Comparison of ENCODE assay signal across 8 cellular contexts in the genomic region with DNA sequence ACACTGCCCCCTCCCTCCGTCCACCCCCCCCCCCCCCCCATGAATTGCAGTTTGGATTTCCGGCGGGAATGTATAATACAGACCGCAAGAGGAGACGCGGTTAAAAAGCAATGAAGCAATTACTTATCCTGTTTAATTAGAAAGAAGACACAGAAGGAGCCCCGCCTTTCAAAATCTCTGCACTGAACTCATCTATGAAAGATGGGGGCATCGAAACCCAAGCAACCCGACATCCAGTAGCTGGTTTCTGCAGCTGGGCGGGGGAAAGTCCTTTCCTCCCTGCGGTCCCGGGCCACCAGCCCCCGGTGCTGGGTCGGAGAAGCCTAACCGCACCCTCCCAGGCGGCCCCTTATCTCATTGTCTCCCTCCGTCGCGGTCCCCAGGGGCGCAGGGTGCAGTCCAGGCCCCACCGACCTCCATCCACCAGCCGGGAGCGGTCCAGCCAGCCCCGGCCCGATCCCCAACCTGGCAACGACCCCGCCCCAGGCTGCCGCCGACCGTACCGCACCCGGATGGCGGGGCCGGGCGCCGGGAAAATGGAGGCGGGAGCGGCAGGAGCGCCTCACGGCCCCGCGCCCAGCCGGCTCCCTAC. TPM values are rescaled to one million over a fixed set of nuclear protein-coding genes. Genes with fewer than 3 reads are reported as not detected.
DNase-seq lines count a peak whose midpoint lies in the region; ATAC-seq, FAIRE-seq and TF ChIP-seq lines count a peak whose summit lies in the region.

No MANE protein-coding gene starts in this region.

- no TSS peak for BruUV-seq in HepG2 (replicated peaks; lab: Mats Ljungman, UMichigan)

- TF ChIP-seq CTCF in cardiac fibroblast (IDR thresholded peaks at IDR 0.05; ENCODE audit: low read depth, low read length) (no peak), HepG2 (CRISPR knock-in tag; IDR thresholded peaks at IDR 0.05) (no peak)

- peaks cover 19% of the 10 kb centered on the region for H3K27me3 Mint-ChIP-seq in T-helper 17 cell

- TF ChIP-seq EP300 in HepG2 (IDR thresholded peaks at IDR 0.05; ENCODE audit: low read depth in 2 of 2, low read length in 2 of 2) (no peak), HepG2 (CRISPR knock-in tag; IDR thresholded peaks at IDR 0.05; ENCODE audit: borderline replicate concordance) (no peak)

- H3K4me3 Mint-ChIP-seq in T-helper 17 cell: peak overlapping the region; percentile 93

- FAIRE-seq in HepG2 (lab: Jason Lieb, UNC): no peak

- POLR2A ChIA-PET in HepG2 (lab: Yijun Ruan, JAX): interaction anchor here (1.4 to 3.4 kb wide), 6 partner anchors 13 to 295 kb away, joined by 3 to 27 read pairs (median 4); no protein-coding TSS in a partner anchor

- peaks cover 30% of the 10 kb centered on the region for H3K4me1 ChIP-seq in HepG2 (ENCODE audit: insufficient read depth, low read length)

- H3K4me3 ChIP-seq in cardiac fibroblast (replicated peaks in 1 of 2; ENCODE audit: low read depth in 2 of 2, low read length in 2 of 2) (peak overlapping the region; percentile 93 to 96), HepG2 (replicated peaks in 1 of 3; ENCODE audit: insufficient read depth in 1 of 3, low read depth in 2 of 3, low read length in 3 of 3) (peak overlapping the region; percentile 97 to 99 (median 97))

- no peak overlapping the region for H2AFZ ChIP-seq in HepG2 (ENCODE audit: low read length)

- CTCF ChIA-PET in HepG2 (lab: Yijun Ruan, JAX; ENCODE audit: low intra/inter-chr PET ratio, low total read pairs): no interaction called here

- H3K9me3 ChIP-seq in T-helper 17 cell (ENCODE audit: control insufficient read depth, low read length, poor library complexity, severe bottlenecking) (no peaks in the 10 kb centered on the region), HepG2 (ENCODE audit: low read length) (no peaks in the 10 kb centered on the region)

- ATAC-seq in HG03175 (IDR thresholded peaks at IDR 0.05; ENCODE audit: unreplicated experiment) (peak; percentile 29), T-helper 17 cell (peak; percentile 61), HepG2 (peak; percentile 73), HG03469 (IDR thresholded peaks at IDR 0.05; ENCODE audit: unreplicated experiment) (no peak)

- TF ChIP-seq POLR2A in HepG2 (IDR thresholded peaks at IDR 0.05; ENCODE audit: insufficient read depth in 1 of 2, low read depth in 2 of 2, low read length in 2 of 2): no peak

- no peak for TF ChIP-seq RAD21 in HepG2 (CRISPR knock-in tag; IDR thresholded peaks at IDR 0.05)

- H3K4me1 Mint-ChIP-seq in T-helper 17 cell: peaks cover 19% of the 10 kb centered on the region

- H3K79me2 ChIP-seq in HepG2 (ENCODE audit: insufficient read depth, low read length): peaks cover 48% of the 10 kb centered on the region

- DNase-seq in NCI-H146 (lab: John Stamatoyannopoulos, UW): peak; percentile 45
- DNase-seq in NCI-H146 treated with DMSO at 0.1 percent for 48 hours (lab: John Stamatoyannopoulos, UW; ENCODE audit: unreplicated experiment): no peak
- DNase-seq in T-helper 17 cell: peak; percentile 20 to 32 (median 30)
- DNase-seq in cardiac fibroblast (ENCODE audit: low read depth in 2 of 2): peak in 1 of 2 donors; percentile 27
- DNase-seq in HepG2 (ENCODE audit: low spot score): peak; percentile 12
- peak; percentile 5 for DNase-seq in stimulated activated CD8-positive, alpha-beta memory T cell treated with anti-CD3 and anti-CD28 coated beads, Interleukin-12 subunit alpha, Interleukin-12 subunit beta, amount 100 ng/mL, for 24 hours (ENCODE audit: extremely low read depth)

- peak overlapping the region; percentile 89 for H3K9ac ChIP-seq in HepG2 (ENCODE audit: insufficient read depth, low read depth, low read length)

- peaks cover 2% of the 10 kb centered on the region for H3K36me3 Mint-ChIP-seq in T-helper 17 cell (ENCODE audit: low read depth)

- intact Hi-C loops in HepG2 (cut with micrococcal nuclease; ENCODE audit: unreplicated experiment): loop anchor here (1.0 to 2.0 kb wide), 3 partner anchors 116 to 281 kb away; no protein-coding TSS in a partner anchor

- no peaks in the 10 kb centered on the region; a peak in 1 of 5 replicates for H3K27me3 ChIP-seq in HepG2 (ENCODE audit: control insufficient read depth in 1 of 2, insufficient read depth in 2 of 2, low read length in 2 of 2)

- in situ Hi-C loops in HepG2 (cut with HindIII; ENCODE audit: extremely low pct_ligation_motif_present, low pct_unique_long_range_greater_than_20kb): no loop called here

- peak overlapping the region; percentile 95 for H3K4me2 ChIP-seq in HepG2 (ENCODE audit: low read depth, low read length)

- H3K36me3 ChIP-seq in HepG2 (replicated peaks in 1 of 2; ENCODE audit: control insufficient read depth in 1 of 2, insufficient read depth in 2 of 2, low read length in 2 of 2): no peaks in the 10 kb centered on the region; a peak in 1 of 5 replicates

- peak overlapping the region; percentile 41 for H3K27ac Mint-ChIP-seq in T-helper 17 cell

- no peaks in the 10 kb centered on the region for H4K20me1 ChIP-seq in HepG2 (ENCODE audit: insufficient read depth, low read length)

- peak overlapping the region; percentile 78 for H3K27ac ChIP-seq in HepG2 (ENCODE audit: extremely low read length, insufficient read depth, low read length)

- 0% methylated on average over 18 of the region's 43 CpGs for WGBS in HepG2 (ENCODE audit: low lambda C conversion rate)

TF ChIP-seq in HepG2, 621 proteins besides CTCF, POLR2A, EP300 and RAD21 (continues in another document):
- peak; percentile 46; the same call in 1 of the 2 replicates for TF ChIP-seq ZNF121 (CRISPR knock-in tag; IDR thresholded peaks at IDR 0.05)
- no peak for TF ChIP-seq NCOR1 (IDR thresholded peaks at IDR 0.05; ENCODE audit: borderline replicate concordance, low read length)
- no peak for TF ChIP-seq TRIM24 (CRISPR knock-in tag; IDR thresholded peaks at IDR 0.05)
- 0 out of 2 replicates have a peak, but pooled peaks have one; percentile 33 for TF ChIP-seq ZNF101 (CRISPR knock-in tag; IDR thresholded peaks at IDR 0.05; ENCODE audit: borderline replicate concordance, low read depth)
- no peak for TF ChIP-seq ZNF251 (CRISPR knock-in tag; IDR thresholded peaks at IDR 0.05)
- TF ChIP-seq EEA1 (CRISPR knock-in tag; IDR thresholded peaks at IDR 0.05; ENCODE audit: borderline replicate concordance): peak; percentile 79; the same call in 1 of the 2 replicates
- 0 out of 3 replicates have a peak, but pooled peaks have one; percentile 2 for TF ChIP-seq MXI1 (IDR thresholded peaks at IDR 0.05; ENCODE audit: borderline replicate concordance, low read depth, low read length)
- no peak for TF ChIP-seq PAX8 (CRISPR knock-in tag; IDR thresholded peaks at IDR 0.05; ENCODE audit: borderline replicate concordance)
- TF ChIP-seq PRMT3 (CRISPR knock-in tag; IDR thresholded peaks at IDR 0.05; ENCODE audit: borderline replicate concordance, low read depth): no peak
- TF ChIP-seq ZFAT (CRISPR knock-in tag; conservative IDR thresholded peaks at IDR 0.05): no peak
- no peak for TF ChIP-seq ZNF570 (CRISPR knock-in tag; IDR thresholded peaks at IDR 0.05; ENCODE audit: borderline replicate concordance)
- TF ChIP-seq, protein P1, sequence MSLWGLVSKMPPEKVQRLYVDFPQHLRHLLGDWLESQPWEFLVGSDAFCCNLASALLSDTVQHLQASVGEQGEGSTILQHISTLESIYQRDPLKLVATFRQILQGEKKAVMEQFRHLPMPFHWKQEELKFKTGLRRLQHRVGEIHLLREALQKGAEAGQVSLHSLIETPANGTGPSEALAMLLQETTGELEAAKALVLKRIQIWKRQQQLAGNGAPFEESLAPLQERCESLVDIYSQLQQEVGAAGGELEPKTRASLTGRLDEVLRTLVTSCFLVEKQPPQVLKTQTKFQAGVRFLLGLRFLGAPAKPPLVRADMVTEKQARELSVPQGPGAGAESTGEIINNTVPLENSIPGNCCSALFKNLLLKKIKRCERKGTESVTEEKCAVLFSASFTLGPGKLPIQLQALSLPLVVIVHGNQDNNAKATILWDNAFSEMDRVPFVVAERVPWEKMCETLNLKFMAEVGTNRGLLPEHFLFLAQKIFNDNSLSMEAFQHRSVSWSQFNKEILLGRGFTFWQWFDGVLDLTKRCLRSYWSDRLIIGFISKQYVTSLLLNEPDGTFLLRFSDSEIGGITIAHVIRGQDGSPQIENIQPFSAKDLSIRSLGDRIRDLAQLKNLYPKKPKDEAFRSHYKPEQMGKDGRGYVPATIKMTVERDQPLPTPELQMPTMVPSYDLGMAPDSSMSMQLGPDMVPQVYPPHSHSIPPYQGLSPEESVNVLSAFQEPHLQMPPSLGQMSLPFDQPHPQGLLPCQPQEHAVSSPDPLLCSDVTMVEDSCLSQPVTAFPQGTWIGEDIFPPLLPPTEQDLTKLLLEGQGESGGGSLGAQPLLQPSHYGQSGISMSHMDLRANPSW (CRISPR knock-in tag; IDR thresholded peaks at IDR 0.05; ENCODE audit: borderline replicate concordance): no peak
- TF ChIP-seq TSC22D2 (CRISPR knock-in tag; IDR thresholded peaks at IDR 0.05; ENCODE audit: borderline replicate concordance): no peak

RNA-seq across cellular contexts. Expression of a gene that starts 0.5 kb away (rescaled TPM):
- total RNA-seq in T-helper 17 cell: 1 to 10 TPM; 3.6 to 6.1 TPM
- 6.7 and 17.9 TPM in 2 replicates for total RNA-seq in HepG2 (2016; rRNA removed; fragmentation: Illumina TruSeq; extraction: Trizol)
- total RNA-seq in HepG2 (2016; cell fraction: cytosol; rRNA removed; fragmentation: Illumina TruSeq; extraction: Trizol; ENCODE audit: low read depth): 9.6 and 10.3 TPM in 2 replicates
- total RNA-seq in HepG2 (2016; cell fraction: insoluble cytoplasmic fraction; rRNA removed; fragmentation: Illumina TruSeq; extraction: Trizol): 6.1 and 18.5 TPM in 2 replicates
- 11.9 and 16.6 TPM in 2 replicates for total RNA-seq in HepG2 (2016; cell fraction: membrane; rRNA removed; fragmentation: Illumina TruSeq; extraction: Trizol)
- 14.0 and 19.2 TPM in 2 replicates for total RNA-seq in HepG2 (2016; cell fraction: nucleus; rRNA removed; fragmentation: Illumina TruSeq; extraction: Trizol)
- 5.3 TPM in 2 replicates for polyA plus RNA-seq in HepG2 (2011; rRNA removed)
- 2.0 and 2.9 TPM in 2 replicates for polyA plus RNA-seq in HepG2 (2011; cell fraction: cytosol; rRNA removed)
- polyA plus RNA-seq in HepG2 (2011; cell fraction: nucleus; rRNA removed): 4.2 and 5.9 TPM in 2 replicates
- 6.5 and 7.6 TPM in 2 replicates for polyA plus RNA-seq in HepG2 (2012)
- polyA plus RNA-seq in HepG2 (2016; cell fraction: cytosol; fragmentation: Illumina TruSeq; extraction: Trizol; ENCODE audit: low read depth): 1.4 and 2.7 TPM in 2 replicates
- polyA plus RNA-seq in HepG2 (2016; cell fraction: insoluble cytoplasmic fraction; fragmentation: Illumina TruSeq; extraction: Trizol; ENCODE audit: low read depth): 6.2 and 8.1 TPM in 2 replicates
- 2.3 and 2.5 TPM in 2 replicates for polyA plus RNA-seq in HepG2 (2016; cell fraction: membrane; fragmentation: Illumina TruSeq; extraction: Trizol; ENCODE audit: low read depth)
- polyA plus RNA-seq in HepG2 (2016; cell fraction: nucleus; fragmentation: Illumina TruSeq; extraction: Trizol; ENCODE audit: insufficient read depth, low read depth): 12.1 and 13.7 TPM in 2 replicates
- 9.4 and 9.7 TPM in 2 replicates for polyA minus RNA-seq in HepG2 (2011; rRNA and poly(A)+ RNA removed; ENCODE audit: low replicate concordance)
- polyA minus RNA-seq in HepG2 (2011; cell fraction: cytosol; rRNA and poly(A)+ RNA removed): 9.3 and 11.0 TPM in 2 replicates
- 13.0 and 19.0 TPM in 2 replicates for polyA minus RNA-seq in HepG2 (2011; cell fraction: nucleus; rRNA and poly(A)+ RNA removed)
